In the genomic region with DNA sequence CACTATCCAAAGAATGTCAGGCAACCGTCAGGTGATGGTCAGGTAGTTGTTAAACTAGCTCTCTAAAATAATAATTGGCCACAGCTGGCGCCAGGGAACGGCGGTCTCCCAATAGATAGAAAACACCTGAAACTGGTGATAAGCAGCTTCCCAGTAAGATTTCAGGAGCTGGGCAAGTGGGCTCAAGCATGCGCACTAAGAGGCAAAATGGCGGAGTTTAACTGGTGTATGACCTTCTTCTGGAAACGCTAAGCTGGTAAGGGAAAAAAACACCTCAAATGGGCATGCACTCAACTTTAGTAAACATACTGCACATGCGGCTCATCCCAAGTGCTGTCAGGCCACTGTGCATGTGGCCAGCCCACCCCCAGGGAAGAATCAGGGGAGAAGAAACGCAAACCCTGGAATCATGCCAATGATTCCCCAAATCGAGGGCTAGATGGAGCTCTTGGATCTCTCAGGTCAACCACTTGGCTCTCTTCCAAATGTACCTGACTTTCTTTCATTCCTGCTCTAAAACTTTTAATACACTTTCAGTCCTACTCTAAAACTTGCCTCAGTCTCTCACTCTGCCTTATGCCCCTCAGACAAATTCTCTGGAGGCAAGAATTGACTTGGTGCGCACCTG, we compare ENCODE assay signal across 9 cellular contexts.
A peak's percentile ranks its signal among the peaks of the same experiment; 100 is the strongest.
DNase-seq lines count a peak whose midpoint lies in the region; ATAC-seq and TF ChIP-seq lines count a peak whose summit lies in the region.
"Had no signal": no experiment of that assay in that cellular context is flagged by ENCODE, and none has a peak within 500 bp of the region (broad histone marks: within the 10 kb centered on the region; RNA-seq: fewer than 3 reads in every experiment).

No MANE protein-coding gene starts in this region.

- no peak overlapping the region for H3K4me3 ChIP-seq in GM12865 (ENCODE audit: low read depth, low read length)

- TF ChIP-seq CTCF in GM12865 (IDR thresholded peaks at IDR 0.05; ENCODE audit: insufficient read depth, low read depth, low read length, missing control alignments), result no peak

- ATAC-seq in GM18498 (IDR thresholded peaks at IDR 0.05; ENCODE audit: unreplicated experiment), result no peak

- peak; percentile 9 for DNase-seq in GM12865 (ENCODE audit: low read depth)
- DNase-seq in NCI-H345 treated with DMSO at 0.1 percent for 48 hours (lab: John Stamatoyannopoulos, UW; ENCODE audit: unreplicated experiment), result peak; percentile 16
- peak; percentile 59 for DNase-seq in cerebellum (ENCODE audit: low spot score)
- DNase-seq in mucosa of gallbladder (ENCODE audit: low spot score), result peak; percentile 30
- DNase-seq in globus pallidus (ENCODE audit: low spot score), result no peak
- DNase-seq in GM03348 (ENCODE audit: low spot score), result no peak
- DNase-seq in NCI-H1048 (lab: John Stamatoyannopoulos, UW), result no peak
- DNase-seq: immature natural killer cell had no signal

Comparison
In these comparisons a context has a peak if more than half of its experiments do, and no peak if none do; other contexts are left out.
1. DNase-seq: peak in GM12865 (single experiment), NCI-H345 treated with DMSO at 0.1 percent for 48 hours (single experiment), cerebellum (single experiment) and mucosa of gallbladder (single experiment); none in globus pallidus (single experiment), GM03348 (single experiment) and NCI-H1048 (single experiment).